Comparison of ENCODE assay signal across 1 cellular context in genomic region chr17:65529040-65529633, GRCh38.
TF ChIP-seq lines count a peak whose summit lies in the region.

No MANE protein-coding gene starts in this region.

TF ChIP-seq in H1, 55 proteins besides CTCF, POLR2A, EP300 and RAD21:
- TF ChIP-seq RNF2 (IDR thresholded peaks at IDR 0.05; ENCODE audit: borderline replicate concordance, low read depth, low read length, missing control alignments, poor library complexity, severe bottlenecking) (no peak), SAP30 (IDR thresholded peaks at IDR 0.05; ENCODE audit: insufficient read depth, insufficient replicate concordance, low read length) (no peak), BCL11A (IDR thresholded peaks at IDR 0.05; ENCODE audit: low read depth in 2 of 2, low read length in 2 of 2) (no peak), KDM4A (IDR thresholded peaks at IDR 0.05; ENCODE audit: low read depth, low read length, severe bottlenecking) (no peak), GTF2F1 (IDR thresholded peaks at IDR 0.05; ENCODE audit: borderline replicate concordance, low read depth, low read length) (no peak), CEBPB (IDR thresholded peaks at IDR 0.05; ENCODE audit: low read depth, low read length) (0 out of 2 replicates have a peak, but pooled peaks have one; percentile 51), ATF3 (IDR thresholded peaks at IDR 0.05; ENCODE audit: insufficient read depth, low read depth, low read length) (no peak)
